9 cellular contexts compared by ENCODE assay signal in genomic region chr3:177679568-177680441, GRCh38.
A peak's percentile ranks its signal among the peaks of the same experiment; 100 is the strongest.
DNase-seq lines count a peak whose midpoint lies in the region; ATAC-seq, FAIRE-seq and TF ChIP-seq lines count a peak whose summit lies in the region.
"Had no signal": no experiment of that assay in that cellular context is flagged by ENCODE, and none has a peak within 500 bp of the region (broad histone marks: within the 10 kb centered on the region; RNA-seq: fewer than 3 reads in every experiment).

No MANE protein-coding gene starts in this region.

- no peak for FAIRE-seq in D721Med (lab: Jason Lieb, UNC)
- FAIRE-seq: TTC549 had no signal

- intact Hi-C loops in sciatic nerve (cut with DNase I): no loop called here

- TF ChIP-seq CTCF in D721Med (IDR thresholded peaks at IDR 0.05; ENCODE audit: insufficient read depth, missing control alignments): no peak

- DNase-seq in activated CD4-positive, alpha-beta T cell treated with anti-CD3 and anti-CD28 coated beads for 48 hours: peak; percentile 42
- DNase-seq in activated CD4-positive, alpha-beta T cell treated with anti-CD3 and anti-CD28 coated beads, Interleukin-2, amount 50 U/mL, for 1 hour: no peak
- DNase-seq in astrocyte of the hippocampus (ENCODE audit: low read depth, low spot score) (peak; percentile 67), sciatic nerve (ENCODE audit: low spot score) (no peak), HT-29 (ENCODE audit: low spot score) (no peak), D721Med (ENCODE audit: insufficient read length, low spot score) (no peak), GF-D8 (lab: John Stamatoyannopoulos, UW) (no peak)

- ATAC-seq in HG03469 (IDR thresholded peaks at IDR 0.05; ENCODE audit: unreplicated experiment) (peak; percentile 65), sciatic nerve (peak; percentile 67)

Comparison
In these comparisons a context has a peak if more than half of its experiments do, and no peak if none do; other contexts are left out.
1. DNase-seq: peak in activated CD4-positive, alpha-beta T cell treated with anti-CD3 and anti-CD28 coated beads for 48 hours (single experiment) and astrocyte of the hippocampus (single experiment); none in activated CD4-positive, alpha-beta T cell treated with anti-CD3 and anti-CD28 coated beads, Interleukin-2, amount 50 U/mL, for 1 hour (single experiment), sciatic nerve (single experiment), HT-29 (single experiment), D721Med (single experiment) and GF-D8 (single experiment).